1 cellular context compared by ENCODE assay signal in the genomic region with DNA sequence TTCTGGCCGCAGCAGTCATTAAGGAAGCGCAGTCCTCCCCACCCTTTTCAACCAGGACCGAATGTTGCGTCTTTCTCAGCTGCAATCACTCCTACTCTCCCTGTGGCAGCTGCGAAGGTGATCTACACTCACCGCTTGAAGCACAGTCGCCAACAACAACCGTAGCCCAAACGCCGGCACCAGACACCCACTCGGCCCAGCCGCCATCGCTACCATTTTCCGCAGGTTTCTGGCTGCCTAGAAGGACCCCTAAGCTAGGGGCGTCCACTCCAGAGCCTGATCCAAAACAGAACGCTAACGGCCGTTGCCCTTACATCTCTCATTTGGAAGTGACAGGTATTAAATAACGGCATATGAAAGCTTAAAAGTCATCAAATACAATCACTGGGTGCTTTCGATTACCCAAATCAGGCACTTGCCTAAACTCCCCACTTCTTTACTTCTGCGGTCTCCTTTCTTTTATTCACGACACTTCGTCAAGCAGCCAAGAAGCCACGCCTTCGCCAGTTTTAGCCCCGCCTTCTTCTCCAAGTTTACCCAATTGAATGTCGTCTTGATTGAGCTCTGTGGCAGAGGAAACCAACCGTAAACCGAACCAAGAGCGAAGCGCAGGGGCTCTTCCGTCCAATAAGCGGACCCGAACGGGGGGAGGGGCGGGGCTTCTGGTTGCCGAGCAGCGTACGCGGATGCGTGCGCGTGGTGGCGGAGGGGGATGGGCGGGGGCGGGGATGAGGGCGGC.
A peak's percentile ranks its signal among the peaks of the same experiment; 100 is the strongest.
TF ChIP-seq lines count a peak whose summit lies in the region.

TSS of gene SELENOF (minus strand) at position 231 of the 739 bp plus-strand sequence. CDS start at position 216, 15 bp downstream.

TF ChIP-seq in HEK293, 187 proteins besides CTCF, POLR2A, EP300 and RAD21 (continued from another document and continues in another):
- no peak for TF ChIP-seq ZNF623 (tag by site-specific recombination; IDR thresholded peaks at IDR 0.05)
- no peak for TF ChIP-seq ZFP3 (tag by site-specific recombination; IDR thresholded peaks at IDR 0.05; ENCODE audit: low read depth)
- no peak for TF ChIP-seq TCF7L2 (IDR thresholded peaks at IDR 0.05; ENCODE audit: borderline replicate concordance, low read depth, low read length)
- no peak for TF ChIP-seq ZNF776 (tag by site-specific recombination; IDR thresholded peaks at IDR 0.05; ENCODE audit: borderline replicate concordance)
- no peak for TF ChIP-seq ZNF423 (tag by site-specific recombination; IDR thresholded peaks at IDR 0.05)
- no peak for TF ChIP-seq ZNF350 (tag by site-specific recombination; IDR thresholded peaks at IDR 0.05)
- no peak for TF ChIP-seq ZNF214 (tag by site-specific recombination; IDR thresholded peaks at IDR 0.05; ENCODE audit: borderline replicate concordance)
- TF ChIP-seq ZNF398 (tag by site-specific recombination; IDR thresholded peaks at IDR 0.05) = no peak
- TF ChIP-seq RBAK (tag by site-specific recombination; IDR thresholded peaks at IDR 0.05) = no peak
- TF ChIP-seq ZNF292 (tag by site-specific recombination; IDR thresholded peaks at IDR 0.05; ENCODE audit: borderline replicate concordance, low read depth) = no peak
- peak; percentile 81; the same call in 1 of the 2 replicates for TF ChIP-seq ZNF660 (tag by site-specific recombination; IDR thresholded peaks at IDR 0.05)
- no peak; the same call in 1 of the 2 replicates for TF ChIP-seq ZBTB6 (tag by site-specific recombination; IDR thresholded peaks at IDR 0.05)
- no peak for TF ChIP-seq ZNF221 (tag by site-specific recombination; IDR thresholded peaks at IDR 0.05; ENCODE audit: borderline replicate concordance)
- no peak for TF ChIP-seq ZNF132 (tag by site-specific recombination; IDR thresholded peaks at IDR 0.05; ENCODE audit: borderline replicate concordance)
- no peak for TF ChIP-seq ZNF555 (tag by site-specific recombination; conservative IDR thresholded peaks at IDR 0.05)
- peak; percentile 78 for TF ChIP-seq ZNF324 (tag by site-specific recombination; IDR thresholded peaks at IDR 0.05)
- no peak for TF ChIP-seq HIC1 (tag by site-specific recombination; IDR thresholded peaks at IDR 0.05)
- TF ChIP-seq, protein P1, sequence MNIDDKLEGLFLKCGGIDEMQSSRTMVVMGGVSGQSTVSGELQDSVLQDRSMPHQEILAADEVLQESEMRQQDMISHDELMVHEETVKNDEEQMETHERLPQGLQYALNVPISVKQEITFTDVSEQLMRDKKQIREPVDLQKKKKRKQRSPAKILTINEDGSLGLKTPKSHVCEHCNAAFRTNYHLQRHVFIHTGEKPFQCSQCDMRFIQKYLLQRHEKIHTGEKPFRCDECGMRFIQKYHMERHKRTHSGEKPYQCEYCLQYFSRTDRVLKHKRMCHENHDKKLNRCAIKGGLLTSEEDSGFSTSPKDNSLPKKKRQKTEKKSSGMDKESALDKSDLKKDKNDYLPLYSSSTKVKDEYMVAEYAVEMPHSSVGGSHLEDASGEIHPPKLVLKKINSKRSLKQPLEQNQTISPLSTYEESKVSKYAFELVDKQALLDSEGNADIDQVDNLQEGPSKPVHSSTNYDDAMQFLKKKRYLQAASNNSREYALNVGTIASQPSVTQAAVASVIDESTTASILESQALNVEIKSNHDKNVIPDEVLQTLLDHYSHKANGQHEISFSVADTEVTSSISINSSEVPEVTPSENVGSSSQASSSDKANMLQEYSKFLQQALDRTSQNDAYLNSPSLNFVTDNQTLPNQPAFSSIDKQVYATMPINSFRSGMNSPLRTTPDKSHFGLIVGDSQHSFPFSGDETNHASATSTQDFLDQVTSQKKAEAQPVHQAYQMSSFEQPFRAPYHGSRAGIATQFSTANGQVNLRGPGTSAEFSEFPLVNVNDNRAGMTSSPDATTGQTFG (tag by site-specific recombination; IDR thresholded peaks at IDR 0.05; ENCODE audit: borderline replicate concordance) = no peak
- TF ChIP-seq, protein P2, sequence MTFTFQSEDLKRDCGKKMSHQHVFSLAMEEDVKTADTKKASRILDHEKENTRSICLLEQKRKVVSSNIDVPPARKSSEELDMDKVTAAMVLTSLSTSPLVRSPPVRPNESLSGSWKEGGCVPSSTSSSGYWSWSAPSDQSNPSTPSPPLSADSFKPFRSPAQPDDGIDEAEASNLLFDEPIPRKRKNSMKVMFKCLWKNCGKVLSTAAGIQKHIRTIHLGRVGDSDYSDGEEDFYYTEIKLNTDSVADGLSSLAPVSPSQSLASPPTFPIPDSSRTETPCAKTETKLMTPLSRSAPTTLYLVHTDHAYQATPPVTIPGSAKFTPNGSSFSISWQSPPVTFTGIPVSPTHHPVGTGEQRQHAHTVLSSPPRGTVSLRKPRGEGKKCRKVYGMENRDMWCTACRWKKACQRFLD (tag by site-specific recombination; IDR thresholded peaks at IDR 0.05) = no peak
- 0 out of 2 replicates have a peak, but pooled peaks have one; percentile 13 for TF ChIP-seq ZNF184 (tag by site-specific recombination; IDR thresholded peaks at IDR 0.05)
- no peak for TF ChIP-seq ZNF341 (tag by site-specific recombination; IDR thresholded peaks at IDR 0.05; ENCODE audit: low read depth)
- TF ChIP-seq GLIS1 (tag by site-specific recombination; IDR thresholded peaks at IDR 0.05) = no peak
- TF ChIP-seq ZNF202 (tag by site-specific recombination; IDR thresholded peaks at IDR 0.05; ENCODE audit: borderline replicate concordance) = no peak
- TF ChIP-seq SALL2 (tag by site-specific recombination; IDR thresholded peaks at IDR 0.05; ENCODE audit: borderline replicate concordance) = no peak
- no peak for TF ChIP-seq ZSCAN16 (tag by site-specific recombination; IDR thresholded peaks at IDR 0.05)
- peak; percentile 82 for TF ChIP-seq SP2 (tag by site-specific recombination; IDR thresholded peaks at IDR 0.05)
- peak; percentile 100 for TF ChIP-seq ZNF335 (tag by site-specific recombination; conservative IDR thresholded peaks at IDR 0.05)
- TF ChIP-seq ZBTB1 (tag by site-specific recombination; IDR thresholded peaks at IDR 0.05) = no peak
- TF ChIP-seq, protein P3, sequence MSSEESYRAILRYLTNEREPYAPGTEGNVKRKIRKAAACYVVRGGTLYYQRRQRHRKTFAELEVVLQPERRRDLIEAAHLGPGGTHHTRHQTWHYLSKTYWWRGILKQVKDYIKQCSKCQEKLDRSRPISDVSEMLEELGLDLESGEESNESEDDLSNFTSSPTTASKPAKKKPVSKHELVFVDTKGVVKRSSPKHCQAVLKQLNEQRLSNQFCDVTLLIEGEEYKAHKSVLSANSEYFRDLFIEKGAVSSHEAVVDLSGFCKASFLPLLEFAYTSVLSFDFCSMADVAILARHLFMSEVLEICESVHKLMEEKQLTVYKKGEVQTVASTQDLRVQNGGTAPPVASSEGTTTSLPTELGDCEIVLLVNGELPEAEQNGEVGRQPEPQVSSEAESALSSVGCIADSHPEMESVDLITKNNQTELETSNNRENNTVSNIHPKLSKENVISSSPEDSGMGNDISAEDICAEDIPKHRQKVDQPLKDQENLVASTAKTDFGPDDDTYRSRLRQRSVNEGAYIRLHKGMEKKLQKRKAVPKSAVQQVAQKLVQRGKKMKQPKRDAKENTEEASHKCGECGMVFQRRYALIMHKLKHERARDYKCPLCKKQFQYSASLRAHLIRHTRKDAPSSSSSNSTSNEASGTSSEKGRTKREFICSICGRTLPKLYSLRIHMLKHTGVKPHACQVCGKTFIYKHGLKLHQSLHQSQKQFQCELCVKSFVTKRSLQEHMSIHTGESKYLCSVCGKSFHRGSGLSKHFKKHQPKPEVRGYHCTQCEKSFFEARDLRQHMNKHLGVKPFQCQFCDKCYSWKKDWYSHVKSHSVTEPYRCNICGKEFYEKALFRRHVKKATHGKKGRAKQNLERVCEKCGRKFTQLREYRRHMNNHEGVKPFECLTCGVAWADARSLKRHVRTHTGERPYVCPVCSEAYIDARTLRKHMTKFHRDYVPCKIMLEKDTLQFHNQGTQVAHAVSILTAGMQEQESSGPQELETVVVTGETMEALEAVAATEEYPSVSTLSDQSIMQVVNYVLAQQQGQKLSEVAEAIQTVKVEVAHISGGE (tag by site-specific recombination; conservative IDR thresholded peaks at IDR 0.05; ENCODE audit: low read depth) = no peak
- TF ChIP-seq ZNF404 (tag by site-specific recombination; IDR thresholded peaks at IDR 0.05) = no peak
- no peak for TF ChIP-seq ZNF664 (tag by site-specific recombination; IDR thresholded peaks at IDR 0.05)
- no peak for TF ChIP-seq ZNF302 (tag by site-specific recombination; IDR thresholded peaks at IDR 0.05; ENCODE audit: low read depth)
- TF ChIP-seq ZNF140 (tag by site-specific recombination; IDR thresholded peaks at IDR 0.05) = no peak
- TF ChIP-seq ZNF677 (tag by site-specific recombination; IDR thresholded peaks at IDR 0.05) = no peak
- no peak for TF ChIP-seq ZNF548 (tag by site-specific recombination; IDR thresholded peaks at IDR 0.05)
- TF ChIP-seq ZNF416 (tag by site-specific recombination; IDR thresholded peaks at IDR 0.05) = no peak
- TF ChIP-seq ZNF639 (tag by site-specific recombination; IDR thresholded peaks at IDR 0.05) = peak; percentile 62
- TF ChIP-seq ZNF155 (tag by site-specific recombination; IDR thresholded peaks at IDR 0.05) = no peak
- TF ChIP-seq ZNF211 (tag by site-specific recombination; IDR thresholded peaks at IDR 0.05; ENCODE audit: low read depth) = no peak
- TF ChIP-seq, protein P4, sequence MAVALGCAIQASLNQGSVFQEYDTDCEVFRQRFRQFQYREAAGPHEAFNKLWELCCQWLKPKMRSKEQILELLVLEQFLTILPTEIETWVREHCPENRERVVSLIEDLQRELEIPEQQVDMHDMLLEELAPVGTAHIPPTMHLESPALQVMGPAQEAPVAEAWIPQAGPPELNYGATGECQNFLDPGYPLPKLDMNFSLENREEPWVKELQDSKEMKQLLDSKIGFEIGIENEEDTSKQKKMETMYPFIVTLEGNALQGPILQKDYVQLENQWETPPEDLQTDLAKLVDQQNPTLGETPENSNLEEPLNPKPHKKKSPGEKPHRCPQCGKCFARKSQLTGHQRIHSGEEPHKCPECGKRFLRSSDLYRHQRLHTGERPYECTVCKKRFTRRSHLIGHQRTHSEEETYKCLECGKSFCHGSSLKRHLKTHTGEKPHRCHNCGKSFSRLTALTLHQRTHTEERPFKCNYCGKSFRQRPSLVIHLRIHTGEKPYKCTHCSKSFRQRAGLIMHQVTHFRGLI (tag by site-specific recombination; IDR thresholded peaks at IDR 0.05) = no peak
- TF ChIP-seq, protein P5, sequence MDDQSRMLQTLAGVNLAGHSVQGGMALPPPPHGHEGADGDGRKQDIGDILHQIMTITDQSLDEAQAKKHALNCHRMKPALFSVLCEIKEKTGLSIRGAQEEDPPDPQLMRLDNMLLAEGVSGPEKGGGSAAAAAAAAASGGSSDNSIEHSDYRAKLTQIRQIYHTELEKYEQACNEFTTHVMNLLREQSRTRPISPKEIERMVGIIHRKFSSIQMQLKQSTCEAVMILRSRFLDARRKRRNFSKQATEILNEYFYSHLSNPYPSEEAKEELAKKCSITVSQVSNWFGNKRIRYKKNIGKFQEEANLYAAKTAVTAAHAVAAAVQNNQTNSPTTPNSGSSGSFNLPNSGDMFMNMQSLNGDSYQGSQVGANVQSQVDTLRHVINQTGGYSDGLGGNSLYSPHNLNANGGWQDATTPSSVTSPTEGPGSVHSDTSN (CRISPR knock-in tag; IDR thresholded peaks at IDR 0.05) = no peak
- peak; percentile 64 for TF ChIP-seq ZNF629 (tag by site-specific recombination; IDR thresholded peaks at IDR 0.05)
- TF ChIP-seq KLF10 (tag by site-specific recombination; IDR thresholded peaks at IDR 0.05) = peak; percentile 53
- 0 out of 2 replicates have a peak, but pooled peaks have one; percentile 21 for TF ChIP-seq ZNF561 (tag by site-specific recombination; IDR thresholded peaks at IDR 0.05; ENCODE audit: borderline replicate concordance)
- 0 out of 2 replicates have a peak, but pooled peaks have one; percentile 52 for TF ChIP-seq KLF16 (tag by site-specific recombination; IDR thresholded peaks at IDR 0.05)
